13 cellular contexts compared by ENCODE assay signal in the genomic region with DNA sequence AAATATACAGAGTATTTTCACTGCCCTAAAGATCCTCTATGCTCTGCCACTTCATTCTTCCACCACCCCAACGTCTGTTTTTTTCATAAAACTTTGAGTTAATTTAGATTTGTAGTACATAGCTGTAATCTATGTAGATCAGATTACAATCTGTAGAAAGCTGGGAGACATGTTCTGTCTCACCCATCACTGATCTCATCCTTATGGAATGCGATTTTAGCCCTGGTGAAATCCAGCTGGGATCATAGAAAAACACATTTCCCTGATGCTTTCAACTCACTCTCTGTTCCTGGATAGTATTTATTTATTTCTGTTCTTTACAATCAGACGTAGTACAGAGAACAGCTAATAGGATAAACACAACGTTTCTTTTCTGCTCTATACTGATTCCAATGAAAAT.
DNase-seq lines count a peak whose midpoint lies in the region; ATAC-seq, FAIRE-seq and TF ChIP-seq lines count a peak whose summit lies in the region.
"Had no signal": no experiment of that assay in that cellular context is flagged by ENCODE, and none has a peak within 500 bp of the region (broad histone marks: within the 10 kb centered on the region; RNA-seq: fewer than 3 reads in every experiment).

No MANE protein-coding gene starts in this region.

- intact Hi-C loops in PC-9 (cut with micrococcal nuclease; ENCODE audit: unreplicated experiment) (loop anchor here (2.0 kb wide), 2 partner anchors 74 to 370 kb away; no protein-coding TSS in a partner anchor), endothelial cell of umbilical vein (cut with micrococcal nuclease) (loop anchor here (5.0 kb wide), 1 partner anchor 75 kb away; no protein-coding TSS in a partner anchor)
- intact Hi-C loops in activated T-helper 2 cell treated with anti-CD3 and anti-CD28 coated beads, Interferon-gamma antibody, Interleukin-2, Interleukin-4, amounts not matched to agents 10 μg/mL and 5 μg/mL and 100 μg/mL, durations not matched to agents 14 hours and 24 hours and 36 hours (cut with micrococcal nuclease): no loop called here

- H3K4me3 ChIP-seq in PC-9 (no peak overlapping the region), endothelial cell of umbilical vein (replicated peaks in 1 of 3; ENCODE audit: insufficient read depth in 1 of 3, low read depth in 1 of 3, low read length in 3 of 3) (no peak overlapping the region), mesodermal cell (ENCODE audit: extremely low read depth, insufficient read depth, low read length, poor library complexity, severe bottlenecking) (no peak overlapping the region)

- dilution Hi-C loops in endothelial cell of umbilical vein (cut with MboI; ENCODE audit: extremely low pct_ligation_motif_present, low sequenced_read_pairs): no loop called here

- H3K27ac Mint-ChIP-seq in activated T-helper 2 cell treated with anti-CD3 and anti-CD28 coated beads, Interferon-gamma antibody, Interleukin-2, Interleukin-4, amounts not matched to agents 10 μg/mL and 5 μg/mL and 100 μg/mL, durations not matched to agents 14 hours and 24 hours and 36 hours: no peak overlapping the region
- no peak overlapping the region for H3K27ac Mint-ChIP-seq in activated T-cell treated with anti-CD3 and anti-CD28 coated beads, Interleukin-2, amount 50 U/mL, for 72 hours
- H3K27ac Mint-ChIP-seq: B cell; naive thymus-derived CD4-positive, alpha-beta T cell had no signal

- H3F3A ChIP-seq in PC-9 (ENCODE audit: insufficient read depth, low read depth): no peaks in the 10 kb centered on the region

- H3K4me2 ChIP-seq in PC-9: no peak overlapping the region
- H3K4me2 ChIP-seq in endothelial cell of umbilical vein (ENCODE audit: insufficient read depth, low read length): no peak overlapping the region

- peaks cover 5% of the 10 kb centered on the region for H3K4me1 Mint-ChIP-seq in activated T-helper 2 cell treated with anti-CD3 and anti-CD28 coated beads, Interferon-gamma antibody, Interleukin-2, Interleukin-4, amounts not matched to agents 10 μg/mL and 5 μg/mL and 100 μg/mL, durations not matched to agents 14 hours and 24 hours and 36 hours (ENCODE audit: low read depth)
- peaks cover 5% of the 10 kb centered on the region for H3K4me1 Mint-ChIP-seq in activated T-cell treated with anti-CD3 and anti-CD28 coated beads, Interleukin-2, amount 50 U/mL, for 72 hours (ENCODE audit: low read depth)
- H3K4me1 Mint-ChIP-seq: B cell had no signal

- H3K27ac ChIP-seq in PC-9 (no peak overlapping the region), endothelial cell of umbilical vein (ENCODE audit: insufficient read depth, low read depth, low read length) (no peak overlapping the region), mesodermal cell (ENCODE audit: low read depth, low read length, severe bottlenecking) (peak overlapping the region; percentile 82)

- H3K9me2 ChIP-seq in PC-9 (ENCODE audit: insufficient read depth): no peaks in the 10 kb centered on the region

- no peak for TF ChIP-seq POLR2A in endothelial cell of umbilical vein (IDR thresholded peaks at IDR 0.05; ENCODE audit: low read depth, low read length)

- H3K4me1 ChIP-seq in PC-9 (replicated peaks; ENCODE audit: insufficient read depth) (no peaks in the 10 kb centered on the region), endothelial cell of umbilical vein (ENCODE audit: control insufficient read depth, extremely low read depth, insufficient read depth, low read length) (peaks cover 22% of the 10 kb centered on the region), mesodermal cell (ENCODE audit: control insufficient read depth, insufficient read depth, low read length, poor library complexity, severe bottlenecking) (peaks cover 12% of the 10 kb centered on the region)

- CTCF ChIA-PET in PC-9 (lab: Charles Lee): no interaction called here
- CTCF ChIA-PET in endothelial cell of umbilical vein (lab: Charles Lee): interaction anchor here (1.2 kb wide), 1 partner anchor 74 kb away, joined by 4 read pairs; no protein-coding TSS in a partner anchor

- BruUV-seq in PC-9 (replicated peaks; lab: Mats Ljungman, UMichigan) (TSS peak; percentile 61), endothelial cell of umbilical vein (replicated peaks; lab: Mats Ljungman, UMichigan) (no TSS peak)

- no peaks in the 10 kb centered on the region for H3K36me3 Mint-ChIP-seq in activated T-helper 2 cell treated with anti-CD3 and anti-CD28 coated beads, Interferon-gamma antibody, Interleukin-2, Interleukin-4, amounts not matched to agents 10 μg/mL and 5 μg/mL and 100 μg/mL, durations not matched to agents 14 hours and 24 hours and 36 hours (ENCODE audit: low read depth)
- H3K36me3 Mint-ChIP-seq in activated T-cell treated with anti-CD3 and anti-CD28 coated beads, Interleukin-2, amount 50 U/mL, for 72 hours (ENCODE audit: insufficient read depth in 2 of 2): peaks cover 0 to 1% of the 10 kb centered on the region in 2 donors
- H3K36me3 Mint-ChIP-seq: naive thymus-derived CD4-positive, alpha-beta T cell had no signal

- 67 to 76% methylated on average over 1 to 2 of the region's 4 CpGs for WGBS in mesodermal cell (ENCODE audit: insufficient coverage in 2 of 2), 2 experiments

- POLR2A ChIA-PET in PC-9 (lab: Charles Lee; ENCODE audit: unreplicated experiment) (interaction anchor here (0.6 kb wide), 2 partner anchors 41 to 62 kb away, joined by 3 to 4 read pairs; no protein-coding TSS in a partner anchor), endothelial cell of umbilical vein (lab: Charles Lee) (no interaction called here)

- no peaks in the 10 kb centered on the region for H3K27me3 ChIP-seq in PC-9 (ENCODE audit: insufficient read depth, low read depth)
- no peaks in the 10 kb centered on the region for H3K27me3 ChIP-seq in endothelial cell of umbilical vein (ENCODE audit: control insufficient read depth in 2 of 2, insufficient read depth in 2 of 2, low read length in 2 of 2)

- DNase-seq in Daoy (ENCODE audit: low read depth) (peak; percentile 78), PC-9 (peak in 1 of 2 experiments; percentile 16), endothelial cell of umbilical vein (ENCODE audit: low read depth, low spot score) (peak; percentile 20), C1 segment of cervical spinal cord (lab: John Stamatoyannopoulos, UW) (no peak), NCI-H2107 treated with DMSO at 0.1 percent for 48 hours (lab: John Stamatoyannopoulos, UW; ENCODE audit: unreplicated experiment) (no peak)
- no peak for DNase-seq in activated T-helper 2 cell treated with anti-CD3 and anti-CD28 coated beads, Interferon-gamma antibody, Interleukin-2, Interleukin-4, amounts not matched to agents 10 μg/mL and 5 μg/mL and 100 μg/mL, durations not matched to agents 14 hours and 24 hours and 36 hours (ENCODE audit: low spot score)
- no peak for DNase-seq in activated T-cell treated with anti-CD3 and anti-CD28 coated beads, Interleukin-2, amount 50 U/mL, for 72 hours
- DNase-seq: effector memory CD4-positive, alpha-beta T cell; GDM1; naive thymus-derived CD4-positive, alpha-beta T cell; small intestine had no signal

- H3K9ac ChIP-seq in endothelial cell of umbilical vein (replicated peaks; ENCODE audit: extremely low read depth, insufficient read depth, low read length): no peak overlapping the region

- no peaks in the 10 kb centered on the region for H3K9me1 ChIP-seq in endothelial cell of umbilical vein (replicated peaks; ENCODE audit: control insufficient read depth, extremely low read depth, insufficient read depth, low read length)

- H3K4me3 Mint-ChIP-seq in activated T-helper 2 cell treated with anti-CD3 and anti-CD28 coated beads, Interferon-gamma antibody, Interleukin-2, Interleukin-4, amounts not matched to agents 10 μg/mL and 5 μg/mL and 100 μg/mL, durations not matched to agents 14 hours and 24 hours and 36 hours (ENCODE audit: low read depth): no peak overlapping the region
- H3K4me3 Mint-ChIP-seq in activated T-cell treated with anti-CD3 and anti-CD28 coated beads, Interleukin-2, amount 50 U/mL, for 72 hours: no peak overlapping the region
- H3K4me3 Mint-ChIP-seq: B cell; naive thymus-derived CD4-positive, alpha-beta T cell had no signal

- H3K27me3 Mint-ChIP-seq in activated T-helper 2 cell treated with anti-CD3 and anti-CD28 coated beads, Interferon-gamma antibody, Interleukin-2, Interleukin-4, amounts not matched to agents 10 μg/mL and 5 μg/mL and 100 μg/mL, durations not matched to agents 14 hours and 24 hours and 36 hours (ENCODE audit: low read depth): peaks cover 6% of the 10 kb centered on the region
- peaks cover 37% of the 10 kb centered on the region for H3K27me3 Mint-ChIP-seq in activated T-cell treated with anti-CD3 and anti-CD28 coated beads, Interleukin-2, amount 50 U/mL, for 72 hours (ENCODE audit: low read depth)
- H3K27me3 Mint-ChIP-seq: B cell had no signal

- H3K9me3 Mint-ChIP-seq in activated T-helper 2 cell treated with anti-CD3 and anti-CD28 coated beads, Interferon-gamma antibody, Interleukin-2, Interleukin-4, amounts not matched to agents 10 μg/mL and 5 μg/mL and 100 μg/mL, durations not matched to agents 14 hours and 24 hours and 36 hours: no peaks in the 10 kb centered on the region
- H3K9me3 Mint-ChIP-seq in activated T-cell treated with anti-CD3 and anti-CD28 coated beads, Interleukin-2, amount 50 U/mL, for 72 hours: peaks cover 0 to 3% of the 10 kb centered on the region in 2 donors

- TF ChIP-seq CTCF in PC-9 (conservative IDR thresholded peaks at IDR 0.05): no peak
- TF ChIP-seq CTCF in endothelial cell of umbilical vein (IDR thresholded peaks at IDR 0.05; ENCODE audit: extremely low read depth in 1 of 2, insufficient read depth in 1 of 2, low read depth in 1 of 2, low read length in 2 of 2): no peak

- no peaks in the 10 kb centered on the region for H3K79me2 ChIP-seq in PC-9 (ENCODE audit: low read depth)
- no peaks in the 10 kb centered on the region for H3K79me2 ChIP-seq in endothelial cell of umbilical vein (ENCODE audit: control insufficient read depth, insufficient read depth, low read length)

- no peak for ATAC-seq in activated T-cell treated with anti-CD3 and anti-CD28 coated beads, Interleukin-2, amount 50 U/mL, for 72 hours (replicated peaks in 1 of 2)
- ATAC-seq: naive thymus-derived CD4-positive, alpha-beta T cell had no signal

- H2AFZ ChIP-seq in PC-9 (no peak overlapping the region), endothelial cell of umbilical vein (ENCODE audit: low read depth, low read length) (no peak overlapping the region)

- FAIRE-seq in endothelial cell of umbilical vein (lab: Jason Lieb, UNC): no peak
- FAIRE-seq: small intestine had no signal

- H3K9me3 ChIP-seq in PC-9 (ENCODE audit: insufficient read depth, low read depth): 0 out of 2 replicates have a peak, but pooled peaks cover 5% of the 10 kb centered on the region
- no peaks in the 10 kb centered on the region for H3K9me3 ChIP-seq in endothelial cell of umbilical vein (replicated peaks; ENCODE audit: control insufficient read depth, insufficient read depth, low read length)
- H3K9me3 ChIP-seq in mesodermal cell (ENCODE audit: control insufficient read depth, low read length): no peaks in the 10 kb centered on the region

- H4K20me1 ChIP-seq in PC-9 (ENCODE audit: insufficient read depth) (no peaks in the 10 kb centered on the region), endothelial cell of umbilical vein (replicated peaks; ENCODE audit: control insufficient read depth, extremely low read depth, insufficient read depth, low read length) (no peaks in the 10 kb centered on the region)

- no peaks in the 10 kb centered on the region for H3K36me3 ChIP-seq in PC-9 (ENCODE audit: low read depth)
- no peaks in the 10 kb centered on the region for H3K36me3 ChIP-seq in endothelial cell of umbilical vein (ENCODE audit: control insufficient read depth in 2 of 2, extremely low read depth in 1 of 2, insufficient read depth in 2 of 2, low read length in 2 of 2)
- no peaks in the 10 kb centered on the region for H3K36me3 ChIP-seq in mesodermal cell (ENCODE audit: control insufficient read depth, insufficient read depth, low read length)

Comparison
In these comparisons a context has a peak if more than half of its experiments do, and no peak if none do; other contexts are left out.
1. DNase-seq: peak in Daoy (single experiment) and endothelial cell of umbilical vein (single experiment); none in C1 segment of cervical spinal cord (0 of 14), activated T-helper 2 cell treated with anti-CD3 and anti-CD28 coated beads, Interferon-gamma antibody, Interleukin-2, Interleukin-4, amounts not matched to agents 10 μg/mL and 5 μg/mL and 100 μg/mL, durations not matched to agents 14 hours and 24 hours and 36 hours (single experiment), NCI-H2107 treated with DMSO at 0.1 percent for 48 hours (single experiment) and activated T-cell treated with anti-CD3 and anti-CD28 coated beads, Interleukin-2, amount 50 U/mL, for 72 hours (0 of 2).